In genomic region chr2:190406805-190407204, GRCh38 we compare ENCODE assay signal across 1 cellular context.
TF ChIP-seq lines count a peak whose summit lies in the region.

No MANE protein-coding gene starts in this region.

TF ChIP-seq in GM12878, 131 proteins besides CTCF, POLR2A, EP300 and RAD21:
- TF ChIP-seq PAX5 (IDR thresholded peaks at IDR 0.05; ENCODE audit: borderline replicate concordance, low read depth, low read length) (no peak), E2F4 (IDR thresholded peaks at IDR 0.05; ENCODE audit: low read depth, low read length) (no peak), RAD51 (IDR thresholded peaks at IDR 0.05) (no peak), ELK1 (IDR thresholded peaks at IDR 0.05; ENCODE audit: low read depth, low read length) (no peak), IRF4 (IDR thresholded peaks at IDR 0.05; ENCODE audit: low read depth, low read length) (no peak), RBBP5 (conservative IDR thresholded peaks at IDR 0.05) (no peak), SMC3 (IDR thresholded peaks at IDR 0.05; ENCODE audit: borderline replicate concordance, low read length) (no peak), RELA (IDR thresholded peaks at IDR 0.05; ENCODE audit: borderline replicate concordance, partially characterized antibody) (no peak), NR2C2 (IDR thresholded peaks at IDR 0.05; ENCODE audit: borderline replicate concordance, control insufficient read depth, insufficient read length, low read depth) (no peak), CHD4 (IDR thresholded peaks at IDR 0.05) (no peak), PAX8 (IDR thresholded peaks at IDR 0.05) (no peak), NRF1 (conservative IDR thresholded peaks at IDR 0.05; ENCODE audit: low read depth, low read length) (no peak), ZBTB33 (IDR thresholded peaks at IDR 0.05) (no peak), HSF1 (IDR thresholded peaks at IDR 0.05; ENCODE audit: low read depth, low read length) (no peak), SKIL (IDR thresholded peaks at IDR 0.05; ENCODE audit: low read depth, poor library complexity, severe bottlenecking) (no peak), CBX5 (IDR thresholded peaks at IDR 0.05; ENCODE audit: low read depth) (no peak), ETV6 (conservative IDR thresholded peaks at IDR 0.05 in 1 of 2, IDR thresholded peaks at IDR 0.05 in 1 of 2; ENCODE audit: borderline replicate concordance in 1 of 2, low read depth in 1 of 2) (no peak), BRCA1 (IDR thresholded peaks at IDR 0.05; ENCODE audit: low read depth, low read length) (no peak), NFIC (IDR thresholded peaks at IDR 0.05; ENCODE audit: low read depth, low read length) (no peak)
